29 cellular contexts compared by ENCODE assay signal in the genomic region with DNA sequence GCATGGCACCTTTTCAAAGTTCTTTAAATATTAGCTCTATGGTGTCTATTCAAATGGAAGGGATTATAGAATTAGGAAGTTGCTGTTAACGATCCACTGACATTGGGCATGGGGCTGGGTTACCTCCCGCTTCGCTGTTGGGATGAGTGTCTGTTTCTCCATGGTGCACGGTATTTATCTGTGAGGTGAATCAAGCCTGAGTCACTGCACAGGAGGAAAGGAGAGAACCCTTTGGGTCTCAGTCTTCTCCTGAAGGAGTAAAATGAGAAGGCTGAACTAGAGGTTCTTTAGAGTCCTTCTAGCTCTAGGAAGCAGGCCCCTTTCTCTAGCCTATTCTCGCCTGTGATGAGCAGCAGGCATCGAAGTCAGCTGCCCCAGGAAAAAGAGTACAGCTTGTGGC. TPM values are rescaled to one million over a fixed set of nuclear protein-coding genes. Genes with fewer than 3 reads are reported as not detected.
DNase-seq lines count a peak whose midpoint lies in the region; ATAC-seq, FAIRE-seq and TF ChIP-seq lines count a peak whose summit lies in the region.
"Had no signal": no experiment of that assay in that cellular context is flagged by ENCODE, and none has a peak within 500 bp of the region (broad histone marks: within the 10 kb centered on the region; RNA-seq: fewer than 3 reads in every experiment).

No MANE protein-coding gene starts in this region.

- H3K4me3 ChIP-seq in A549: no peak overlapping the region
- no peak overlapping the region for H3K4me3 ChIP-seq in HEK293 (ENCODE audit: low read depth, low read length)
- no peak overlapping the region for H3K4me3 ChIP-seq in RWPE2 (ENCODE audit: severe bottlenecking)
- H3K4me3 ChIP-seq: GM12878, heart right ventricle, psoas muscle, skin epidermis, upper lobe of right lung had no signal

- peaks cover 37% of the 10 kb centered on the region for H3K36me3 Mint-ChIP-seq in endothelial cell (ENCODE audit: low read depth, unreplicated experiment)
- no peaks in the 10 kb centered on the region for H3K36me3 Mint-ChIP-seq in activated naive CD4-positive, alpha-beta T cell treated with anti-CD3 and anti-CD28 coated beads, Interleukin-2, amount 10 ng/mL, durations not matched to agents 7 days and 5 days
- H3K36me3 Mint-ChIP-seq: activated naive CD4-positive, alpha-beta T cell treated with anti-CD3 and anti-CD28 coated beads, Interleukin-2, amount 50 U/mL, for 24 hours had no signal

- H3K27ac ChIP-seq in A549 (peak overlapping the region; percentile 62 to 74; a peak in 4 of 6 replicates), HEK293 (ENCODE audit: extremely low read depth, low read depth, low read length) (no peak overlapping the region), RWPE2 (ENCODE audit: poor library complexity, severe bottlenecking) (no peak overlapping the region)
- H3K27ac ChIP-seq: neutrophil, psoas muscle, skin epidermis, upper lobe of right lung, WERI-Rb-1 had no signal

- TF ChIP-seq RAD21 in A549 (conservative IDR thresholded peaks at IDR 0.05 in 1 of 2, IDR thresholded peaks at IDR 0.05 in 1 of 2): no peak

- H3K4me1 Mint-ChIP-seq in endothelial cell (ENCODE audit: unreplicated experiment): peaks cover 69% of the 10 kb centered on the region
- H3K4me1 Mint-ChIP-seq in activated naive CD4-positive, alpha-beta T cell treated with anti-CD3 and anti-CD28 coated beads, Interleukin-2, amount 10 ng/mL, durations not matched to agents 7 days and 5 days: peaks cover 34% of the 10 kb centered on the region

- POLR2A ChIA-PET in A549 (lab: Yijun Ruan, JAX) (no interaction called here), HEK293 (lab: Yijun Ruan, JAX) (no interaction called here)

- no peak for TF ChIP-seq EP300 in A549 (IDR thresholded peaks at IDR 0.05)

- no peak for TF ChIP-seq POLR2A in A549 (IDR thresholded peaks at IDR 0.05; ENCODE audit: low read length)

- CTCF ChIA-PET in A549 (lab: Yijun Ruan, JAX) (interaction anchor here (0.5 to 0.6 kb wide), 2 partner anchors 13 to 85 kb away, joined by 3 read pairs; no protein-coding TSS in a partner anchor), HEK293 (lab: Yijun Ruan, JAX) (interaction anchor here (0.7 kb wide), 1 partner anchor 52 kb away, joined by 3 read pairs; no protein-coding TSS in a partner anchor)
- CTCF ChIA-PET in activated naive CD4-positive, alpha-beta T cell treated with anti-CD3 and anti-CD28 coated beads, Interleukin-2, amount 10 ng/mL, durations not matched to agents 7 days and 5 days (lab: Charles Lee): no interaction called here

- no peaks in the 10 kb centered on the region for H3K27me3 ChIP-seq in RWPE2 (ENCODE audit: insufficient read depth, poor library complexity, severe bottlenecking)
- H3K27me3 ChIP-seq: upper lobe of right lung had no signal

- ATAC-seq in A549 (peak; percentile 83 to 86; a peak in 5 of 6 replicates), RWPE2 (ENCODE audit: low read depth) (peak; percentile 60; the same call in 2 of the 3 replicates), GM19467 (IDR thresholded peaks at IDR 0.05; ENCODE audit: unreplicated experiment) (no peak)
- ATAC-seq: GM12878, heart right ventricle, psoas muscle, upper lobe of right lung had no signal

- 40% methylated on average over 6 of the region's 6 CpGs for WGBS in A549 (ENCODE audit: missing lambda C conversion rate)

- H3K9me3 ChIP-seq in A549 (no peaks in the 10 kb centered on the region), HEK293 (ENCODE audit: control insufficient read depth, insufficient read depth, low read depth, low read length) (no peaks in the 10 kb centered on the region), RWPE2 (ENCODE audit: severe bottlenecking) (no peaks in the 10 kb centered on the region)
- H3K9me3 ChIP-seq: BE2C, heart right ventricle, neutrophil, psoas muscle, upper lobe of right lung had no signal

- H3K4me1 ChIP-seq in A549: peaks cover 38% of the 10 kb centered on the region
- H3K4me1 ChIP-seq in HEK293 (ENCODE audit: control insufficient read depth, insufficient read depth, low read length): peaks cover 17% of the 10 kb centered on the region
- H3K4me1 ChIP-seq in RWPE2 (ENCODE audit: insufficient read depth, poor library complexity, severe bottlenecking): peaks cover 5% of the 10 kb centered on the region
- H3K4me1 ChIP-seq: BE2C had no signal

- peak overlapping the region; percentile 65 for H3K4me3 Mint-ChIP-seq in endothelial cell (ENCODE audit: unreplicated experiment)
- no peak overlapping the region for H3K4me3 Mint-ChIP-seq in activated naive CD4-positive, alpha-beta T cell treated with anti-CD3 and anti-CD28 coated beads, Interleukin-2, amount 10 ng/mL, durations not matched to agents 7 days and 5 days
- H3K4me3 Mint-ChIP-seq: activated CD4-positive, alpha-beta T cell treated with anti-CD3 and anti-CD28 coated beads, Interleukin-2, amount 10 ng/mL, durations not matched to agents 7 days and 5 days; activated naive CD4-positive, alpha-beta T cell treated with anti-CD3 and anti-CD28 coated beads, Interleukin-2, amount 50 U/mL, for 24 hours; activated T-helper 1 cell treated with anti-CD3 and anti-CD28 coated beads, Interleukin-12 subunit alpha, Interleukin-12 subunit beta, Interleukin-2, Interleukin-4 antibody, amounts not matched to agents 30 ng/mL and 10 ng/mL and 1 ng/mL, durations not matched to agents 14 hours and 24 hours and 36 hours had no signal

- peak; percentile 28 for FAIRE-seq in A549 (lab: Jason Lieb, UNC)
- FAIRE-seq: GM12878 had no signal

- peak in 1 of 2 experiments; percentile 39 for DNase-seq in A549 (ENCODE audit: low read depth in 1 of 2, low spot score in 1 of 2)
- DNase-seq in RWPE2 (ENCODE audit: low spot score): no peak
- DNase-seq in endothelial cell (ENCODE audit: low spot score): no peak
- DNase-seq in NCI-H82 (lab: John Stamatoyannopoulos, UW): no peak
- DNase-seq in activated naive CD4-positive, alpha-beta T cell treated with anti-CD3 and anti-CD28 coated beads, Interleukin-2, amount 10 ng/mL, durations not matched to agents 7 days and 5 days: no peak
- DNase-seq in activated CD4-positive, alpha-beta T cell treated with anti-CD3 and anti-CD28 coated beads for 48 hours: no peak
- DNase-seq: activated CD4-positive, alpha-beta T cell treated with anti-CD3 and anti-CD28 coated beads, Interleukin-2, amount 10 ng/mL, durations not matched to agents 7 days and 5 days; anterior cingulate cortex; BE2C; central memory CD4-positive, alpha-beta T cell; dermis blood vessel endothelial cell; heart right ventricle; NCI-H1436; NCI-H2107; NCI-H446; psoas muscle; stimulated activated CD4-positive, alpha-beta T cell treated with anti-CD3 and anti-CD28 coated beads, Interleukin-2, amount 100 ng/mL, for 24 hours; substantia nigra; T-helper 2 cell; upper lobe of right lung; WERI-Rb-1 had no signal

- H3K27me3 Mint-ChIP-seq in endothelial cell (ENCODE audit: unreplicated experiment): peaks cover 7% of the 10 kb centered on the region
- H3K27me3 Mint-ChIP-seq in activated naive CD4-positive, alpha-beta T cell treated with anti-CD3 and anti-CD28 coated beads, Interleukin-2, amount 10 ng/mL, durations not matched to agents 7 days and 5 days: peaks cover 72% of the 10 kb centered on the region

- TF ChIP-seq CTCF in A549 (IDR thresholded peaks at IDR 0.05) (no peak), HEK293 (tag by site-specific recombination; IDR thresholded peaks at IDR 0.05) (no peak), RWPE2 (IDR thresholded peaks at IDR 0.05; ENCODE audit: poor library complexity, severe bottlenecking) (no peak), endothelial cell (IDR thresholded peaks at IDR 0.05; ENCODE audit: unreplicated experiment) (no peak)

- H3K27ac Mint-ChIP-seq in endothelial cell (ENCODE audit: unreplicated experiment): peak overlapping the region; percentile 71
- no peak overlapping the region for H3K27ac Mint-ChIP-seq in activated naive CD4-positive, alpha-beta T cell treated with anti-CD3 and anti-CD28 coated beads, Interleukin-2, amount 10 ng/mL, durations not matched to agents 7 days and 5 days
- H3K27ac Mint-ChIP-seq: activated CD4-positive, alpha-beta T cell treated with anti-CD3 and anti-CD28 coated beads, Interleukin-2, amount 10 ng/mL, durations not matched to agents 7 days and 5 days; activated T-helper 1 cell treated with anti-CD3 and anti-CD28 coated beads, Interleukin-12 subunit alpha, Interleukin-12 subunit beta, Interleukin-2, Interleukin-4 antibody, amounts not matched to agents 30 ng/mL and 10 ng/mL and 1 ng/mL, durations not matched to agents 14 hours and 24 hours and 36 hours had no signal

- H3K4me2 ChIP-seq in A549: peak overlapping the region; percentile 63

- peaks cover 0 to 11% of the 10 kb centered on the region in 2 experiments; a peak in 2 of 3 replicates for H3K36me3 ChIP-seq in HEK293 (ENCODE audit: control insufficient read depth in 2 of 2, insufficient read depth in 1 of 2, low read length in 2 of 2)
- no peaks in the 10 kb centered on the region for H3K36me3 ChIP-seq in RWPE2 (ENCODE audit: low read depth)
- H3K36me3 ChIP-seq: BE2C, neutrophil, WERI-Rb-1 had no signal

- no peaks in the 10 kb centered on the region for H3K9me3 Mint-ChIP-seq in endothelial cell (ENCODE audit: unreplicated experiment)
- H3K9me3 Mint-ChIP-seq in activated naive CD4-positive, alpha-beta T cell treated with anti-CD3 and anti-CD28 coated beads, Interleukin-2, amount 10 ng/mL, durations not matched to agents 7 days and 5 days: no peaks in the 10 kb centered on the region
- H3K9me3 Mint-ChIP-seq: activated CD4-positive, alpha-beta T cell treated with anti-CD3 and anti-CD28 coated beads, Interleukin-2, amount 10 ng/mL, durations not matched to agents 7 days and 5 days; activated naive CD4-positive, alpha-beta T cell treated with anti-CD3 and anti-CD28 coated beads, Interleukin-2, amount 50 U/mL, for 24 hours; activated T-helper 1 cell treated with anti-CD3 and anti-CD28 coated beads, Interleukin-12 subunit alpha, Interleukin-12 subunit beta, Interleukin-2, Interleukin-4 antibody, amounts not matched to agents 30 ng/mL and 10 ng/mL and 1 ng/mL, durations not matched to agents 14 hours and 24 hours and 36 hours had no signal

TF ChIP-seq in HEK293, 187 proteins besides CTCF, POLR2A, EP300 and RAD21:
- TF ChIP-seq ZNF660 (tag by site-specific recombination; IDR thresholded peaks at IDR 0.05) (peak; percentile 76), ZFP69B (tag by site-specific recombination; IDR thresholded peaks at IDR 0.05) (no peak)

RNA-seq across cellular contexts. Expression of a gene that starts 7.3 kb away (rescaled TPM):
- polyA plus RNA-seq in A549 (2011; rRNA removed): 6.4 and 7.3 TPM in 2 replicates
- 2.8 and 3.6 TPM in 2 replicates for polyA plus RNA-seq in A549 (2012; cell fraction: cytosol; rRNA removed)
- polyA plus RNA-seq in A549 (2012; cell fraction: nucleus; rRNA removed): 2.8 and 4.9 TPM in 2 replicates
- polyA plus RNA-seq in A549 (2017; fragmentation: RNase III; extraction: RNeasy Plus Mini Kit Qiagen cat#74134 plus additional on column Dnase treatment): 4.4 to 6.4 TPM (median 5.5 TPM) in 3 replicates
- polyA minus RNA-seq in A549 (2011; rRNA and poly(A)+ RNA removed): 11.8 and 14.4 TPM in 2 replicates
- 234 TPM for total RNA-seq in endothelial cell (ENCODE audit: unreplicated experiment)
- total RNA-seq: OCI-LY7 had no signal
- polyA plus RNA-seq: GM12878 had no signal

Comparison
In these comparisons a context has a peak if more than half of its experiments do, and no peak if none do; other contexts are left out.
1. H3K27ac ChIP-seq: peak in A549 (2 of 2); none in HEK293 (single experiment) and RWPE2 (single experiment).